Comparison of ENCODE assay signal across 22 cellular contexts in genomic region chr2:70706026-70706795, GRCh38.
A peak's percentile ranks its signal among the peaks of the same experiment; 100 is the strongest.
DNase-seq lines count a peak whose midpoint lies in the region; ATAC-seq and TF ChIP-seq lines count a peak whose summit lies in the region.
"Had no signal": no experiment of that assay in that cellular context is flagged by ENCODE, and none has a peak within 500 bp of the region (broad histone marks: within the 10 kb centered on the region; RNA-seq: fewer than 3 reads in every experiment).

No MANE protein-coding gene starts in this region.

- WGBS in endodermal cell (ENCODE audit: insufficient coverage in 1 of 2, insufficient read length in 1 of 2), 2 experiments: 95 to 96% methylated on average over 28 to 36 of the region's 36 CpGs
- 92 to 93% methylated on average over 36 of the region's 36 CpGs for WGBS in sigmoid colon, 2 donors

- intact Hi-C loops in sigmoid colon (cut with DNase I): no loop called here

- no peak overlapping the region for H3K4me3 Mint-ChIP-seq in endodermal cell
- H3K4me3 Mint-ChIP-seq: CD4-positive, CD25-positive, alpha-beta regulatory T cell had no signal

- CTCF ChIA-PET in RWPE1 (lab: Yijun Ruan, JAX): no interaction called here

- TF ChIP-seq POLR2A in sigmoid colon (IDR thresholded peaks at IDR 0.05): no peak

- H3K4me1 Mint-ChIP-seq in endodermal cell: peaks cover 11% of the 10 kb centered on the region
- H3K4me1 Mint-ChIP-seq: CD4-positive, CD25-positive, alpha-beta regulatory T cell had no signal

- H3K27me3 ChIP-seq in H7 (ENCODE audit: control insufficient read depth, insufficient read depth, low read length): no peaks in the 10 kb centered on the region
- no peaks in the 10 kb centered on the region for H3K27me3 ChIP-seq in endodermal cell (ENCODE audit: control insufficient read depth, insufficient read depth, low read length, poor library complexity, severe bottlenecking)
- no peaks in the 10 kb centered on the region for H3K27me3 ChIP-seq in sigmoid colon

- no peaks in the 10 kb centered on the region for H3K27me3 Mint-ChIP-seq in endodermal cell (ENCODE audit: insufficient read depth)

- DNase-seq in activated CD8-positive, alpha-beta memory T cell treated with anti-CD3 and anti-CD28 coated beads, Interleukin-2, amount 50 U/mL, for 48 hours: peak; percentile 40
- DNase-seq in activated CD8-positive, alpha-beta memory T cell treated with anti-CD3 and anti-CD28 coated beads for 24 hours: no peak
- peak; percentile 58 for DNase-seq in H7
- peak; percentile 42 for DNase-seq in endodermal cell
- peak; percentile 58 for DNase-seq in sigmoid colon
- no peak for DNase-seq in RWPE1 (ENCODE audit: low spot score)
- DNase-seq: CD4-positive, CD25-positive, alpha-beta regulatory T cell; DMS153; DND-41; IMR-90; KG1; MM.1S; NCI-H1417; NCI-H1694; NCI-H2029 treated with DMSO at 0.1 percent for 48 hours; NCI-H446 treated with DMSO at 0.1 percent for 48 hours; NCI-H526 treated with DMSO at 0.1 percent for 48 hours; PC-9; Right ventricle myocardium superior had no signal

- no peaks in the 10 kb centered on the region for H3K9me3 ChIP-seq in endodermal cell (ENCODE audit: control insufficient read depth, low read length)
- H3K9me3 ChIP-seq in sigmoid colon: no peaks in the 10 kb centered on the region
- H3K9me3 ChIP-seq: SJSA1 had no signal

- TF ChIP-seq CTCF in endodermal cell (conservative IDR thresholded peaks at IDR 0.05) (no peak), sigmoid colon (IDR thresholded peaks at IDR 0.05) (no peak), RWPE1 (conservative IDR thresholded peaks at IDR 0.05; ENCODE audit: low read depth) (no peak)

- POLR2A ChIA-PET in RWPE1 (lab: Yijun Ruan, JAX; ENCODE audit: low non-redundant PET): no interaction called here

- H3K4me3 ChIP-seq in H7 (ENCODE audit: insufficient read depth, low read depth, low read length): no peak overlapping the region
- H3K4me3 ChIP-seq in endodermal cell (ENCODE audit: low read length): no peak overlapping the region
- no peak overlapping the region for H3K4me3 ChIP-seq in sigmoid colon
- H3K4me3 ChIP-seq: PC-9, SJSA1 had no signal

- H3K4me1 ChIP-seq in endodermal cell (ENCODE audit: control insufficient read depth, insufficient read depth, low read length) (peaks cover 5% of the 10 kb centered on the region), sigmoid colon (no peaks in the 10 kb centered on the region)
- H3K4me1 ChIP-seq: SJSA1 had no signal

- H3K27ac ChIP-seq in endodermal cell (ENCODE audit: low read depth, low read length): no peak overlapping the region
- no peak overlapping the region for H3K27ac ChIP-seq in sigmoid colon
- H3K27ac ChIP-seq in RWPE1: no peak overlapping the region
- H3K27ac ChIP-seq: PC-9, SJSA1 had no signal

- peak overlapping the region; percentile 82 for H3K27ac Mint-ChIP-seq in endodermal cell
- H3K27ac Mint-ChIP-seq: CD4-positive, CD25-positive, alpha-beta regulatory T cell had no signal

- no peak for ATAC-seq in HG03469 (IDR thresholded peaks at IDR 0.05; ENCODE audit: unreplicated experiment)
- ATAC-seq: HCT116 had no signal

- H3K9ac ChIP-seq in endodermal cell (ENCODE audit: extremely low read depth, low read length, poor library complexity, severe bottlenecking): no peak overlapping the region

- no peak for TF ChIP-seq EP300 in sigmoid colon (IDR thresholded peaks at IDR 0.05)

- H3K36me3 Mint-ChIP-seq in endodermal cell (ENCODE audit: low read depth): no peaks in the 10 kb centered on the region
- H3K36me3 Mint-ChIP-seq: CD4-positive, CD25-positive, alpha-beta regulatory T cell had no signal

- peaks cover 13% of the 10 kb centered on the region for H3K36me3 ChIP-seq in H7 (replicated peaks; ENCODE audit: control insufficient read depth, insufficient read depth, low read length)
- no peaks in the 10 kb centered on the region for H3K36me3 ChIP-seq in endodermal cell (ENCODE audit: control insufficient read depth, insufficient read depth, low read length)
- no peaks in the 10 kb centered on the region for H3K36me3 ChIP-seq in sigmoid colon
- H3K36me3 ChIP-seq: SJSA1 had no signal

- no peaks in the 10 kb centered on the region for H3K9me3 Mint-ChIP-seq in endodermal cell
- H3K9me3 Mint-ChIP-seq: CD4-positive, CD25-positive, alpha-beta regulatory T cell had no signal

Comparison
In these comparisons a context has a peak if more than half of its experiments do, and no peak if none do; other contexts are left out.
1. DNase-seq: peak in activated CD8-positive, alpha-beta memory T cell treated with anti-CD3 and anti-CD28 coated beads, Interleukin-2, amount 50 U/mL, for 48 hours (single experiment), H7 (single experiment), endodermal cell (single experiment) and sigmoid colon (single experiment); none in activated CD8-positive, alpha-beta memory T cell treated with anti-CD3 and anti-CD28 coated beads for 24 hours (single experiment) and RWPE1 (single experiment).